Comparison of ENCODE assay signal across 16 cellular contexts in genomic region chr19:47652285-47652684, GRCh38. TPM values are rescaled to one million over a fixed set of nuclear protein-coding genes. Genes with fewer than 3 reads are reported as not detected.
DNase-seq lines count a peak whose midpoint lies in the region; ATAC-seq and TF ChIP-seq lines count a peak whose summit lies in the region.
"Had no signal": no experiment of that assay in that cellular context is flagged by ENCODE, and none has a peak within 500 bp of the region (broad histone marks: within the 10 kb centered on the region; RNA-seq: fewer than 3 reads in every experiment).

No MANE protein-coding gene starts in this region.

- no peak for TF ChIP-seq POLR2A in esophagus muscularis mucosa (IDR thresholded peaks at IDR 0.05; ENCODE audit: low read depth)

- ATAC-seq in natural killer cell (no peak), GM19328 (IDR thresholded peaks at IDR 0.05; ENCODE audit: unreplicated experiment) (no peak)
- no peak for ATAC-seq in natural killer cell treated with Interleukin-12 subunit alpha and Interleukin-12 subunit beta and Interleukin-15 and Interleukin-18, amount 100 ng/mL, for 72 hours
- ATAC-seq: T-helper 17 cell had no signal

- no peaks in the 10 kb centered on the region for H3K27me3 ChIP-seq in esophagus muscularis mucosa
- H3K27me3 ChIP-seq: SJCRH30 had no signal

- TF ChIP-seq CTCF in natural killer cell (IDR thresholded peaks at IDR 0.05) (no peak), esophagus muscularis mucosa (IDR thresholded peaks at IDR 0.05) (no peak)

- no peak for DNase-seq in natural killer cell
- no peak for DNase-seq in natural killer cell treated with Interleukin-12 subunit alpha and Interleukin-12 subunit beta and Interleukin-15 and Interleukin-18, amount 100 ng/mL, for 72 hours (ENCODE audit: low spot score)
- DNase-seq in RPMI8226 = peak; percentile 9
- peak; percentile 15 for DNase-seq in myocyte (ENCODE audit: low read depth)
- no peak for DNase-seq in esophagus muscularis mucosa (ENCODE audit: extremely low spot score)
- no peak for DNase-seq in NCI-H2107 (lab: John Stamatoyannopoulos, UW)
- DNase-seq: CD4-positive, CD25-positive, alpha-beta regulatory T cell; NCI-H187 treated with DMSO at 0.1 percent for 48 hours; NCI-H2171 treated with DMSO at 0.1 percent for 48 hours; NCI-H510A treated with DMSO at 0.1 percent for 48 hours; NK-92 treated with Interleukin-12 subunit alpha and Interleukin-12 subunit beta, amount 100 ng/mL, for 24 hours; SJCRH30; T-helper 17 cell had no signal

- H3K4me1 ChIP-seq in esophagus muscularis mucosa = peaks cover 0 to 23% (median 12%) of the 10 kb centered on the region in 4 donors
- H3K4me1 ChIP-seq: HAP-1, SJCRH30 had no signal

- no peak for TF ChIP-seq EP300 in esophagus muscularis mucosa (IDR thresholded peaks at IDR 0.05)

- no peaks in the 10 kb centered on the region for H3K27me3 Mint-ChIP-seq in natural killer cell (ENCODE audit: low read depth in 2 of 2)
- no peaks in the 10 kb centered on the region for H3K27me3 Mint-ChIP-seq in natural killer cell treated with Interleukin-12 subunit alpha and Interleukin-12 subunit beta and Interleukin-15 and Interleukin-18, amount 100 ng/mL, for 72 hours
- H3K27me3 Mint-ChIP-seq: CD4-positive, CD25-positive, alpha-beta regulatory T cell; T-helper 17 cell had no signal

- H3K27ac ChIP-seq in esophagus muscularis mucosa (replicated peaks in 1 of 4) = no peak overlapping the region
- H3K27ac ChIP-seq: KMS-11, SJCRH30 had no signal

- 59% methylated on average over 3 of the region's 3 CpGs for WGBS in esophagus muscularis mucosa

- no peak overlapping the region for H3K4me3 Mint-ChIP-seq in natural killer cell
- H3K4me3 Mint-ChIP-seq in natural killer cell treated with Interleukin-12 subunit alpha and Interleukin-12 subunit beta and Interleukin-15 and Interleukin-18, amount 100 ng/mL, for 72 hours = no peak overlapping the region
- H3K4me3 Mint-ChIP-seq: CD4-positive, CD25-positive, alpha-beta regulatory T cell; T-helper 17 cell had no signal

- no peaks in the 10 kb centered on the region for H3K9me3 Mint-ChIP-seq in natural killer cell
- H3K9me3 Mint-ChIP-seq in natural killer cell treated with Interleukin-12 subunit alpha and Interleukin-12 subunit beta and Interleukin-15 and Interleukin-18, amount 100 ng/mL, for 72 hours = no peaks in the 10 kb centered on the region

- H3K36me3 ChIP-seq in esophagus muscularis mucosa = peaks cover 0 to 18% (median 9%) of the 10 kb centered on the region in 4 donors
- H3K36me3 ChIP-seq: HAP-1 had no signal

- no peak overlapping the region for H3K4me3 ChIP-seq in esophagus muscularis mucosa
- H3K4me3 ChIP-seq: HAP-1, SJCRH30 had no signal

- H3K4me1 Mint-ChIP-seq in natural killer cell = peaks cover 46 to 58% of the 10 kb centered on the region in 2 donors
- H3K4me1 Mint-ChIP-seq in natural killer cell treated with Interleukin-12 subunit alpha and Interleukin-12 subunit beta and Interleukin-15 and Interleukin-18, amount 100 ng/mL, for 72 hours (ENCODE audit: low read depth in 2 of 2) = peaks cover 24 to 46% of the 10 kb centered on the region in 2 donors

- peak overlapping the region; percentile 6 to 39 for H3K27ac Mint-ChIP-seq in natural killer cell
- H3K27ac Mint-ChIP-seq in natural killer cell treated with Interleukin-12 subunit alpha and Interleukin-12 subunit beta and Interleukin-15 and Interleukin-18, amount 100 ng/mL, for 72 hours = no peak overlapping the region
- H3K27ac Mint-ChIP-seq: CD4-positive, CD25-positive, alpha-beta regulatory T cell had no signal

- intact Hi-C loops in natural killer cell (cut with micrococcal nuclease) = no loop called here
- intact Hi-C loops in esophagus muscularis mucosa (cut with DNase I) = no loop called here

- H3K36me3 Mint-ChIP-seq in natural killer cell = no peaks in the 10 kb centered on the region
- no peaks in the 10 kb centered on the region for H3K36me3 Mint-ChIP-seq in natural killer cell treated with Interleukin-12 subunit alpha and Interleukin-12 subunit beta and Interleukin-15 and Interleukin-18, amount 100 ng/mL, for 72 hours

- no peaks in the 10 kb centered on the region for H3K9me3 ChIP-seq in esophagus muscularis mucosa
- H3K9me3 ChIP-seq: HAP-1 had no signal

RNA-seq across cellular contexts. Expression of gene BICRA, which starts 43.4 kb away (rescaled TPM):
- 10 to 100 TPM; 31.9 to 37.4 (median 34.1) TPM for total RNA-seq in natural killer cell
- total RNA-seq in natural killer cell treated with Interleukin-12 subunit alpha and Interleukin-12 subunit beta and Interleukin-15 and Interleukin-18, amount 100 ng/mL, for 72 hours = 10 to 100 TPM; 14.4 to 17.5 TPM
- total RNA-seq in myocyte = 4.7 and 5.6 TPM in 2 replicates
- 6.1 TPM for polyA plus RNA-seq in myocyte (2012)
- total RNA-seq in esophagus muscularis mucosa = 10 to 100 TPM; 10.9 to 15.0 (median 13.8) TPM

Comparison
In these comparisons a context has a peak if more than half of its experiments do, and no peak if none do; other contexts are left out.
1. H3K27ac Mint-ChIP-seq: peak in natural killer cell (2 of 2); none in natural killer cell treated with Interleukin-12 subunit alpha and Interleukin-12 subunit beta and Interleukin-15 and Interleukin-18, amount 100 ng/mL, for 72 hours (0 of 2).
2. DNase-seq: peak in RPMI8226 (single experiment) and myocyte (single experiment); none in natural killer cell (single experiment), natural killer cell treated with Interleukin-12 subunit alpha and Interleukin-12 subunit beta and Interleukin-15 and Interleukin-18, amount 100 ng/mL, for 72 hours (single experiment), esophagus muscularis mucosa (single experiment) and NCI-H2107 (single experiment).